Comparison of ENCODE assay signal across 18 cellular contexts in genomic region chr15:74426404-74427281, GRCh38. TPM values are rescaled to one million over a fixed set of nuclear protein-coding genes. Genes with fewer than 3 reads are reported as not detected.
DNase-seq lines count a peak whose midpoint lies in the region; ATAC-seq and TF ChIP-seq lines count a peak whose summit lies in the region.
"Had no signal": no experiment of that assay in that cellular context is flagged by ENCODE, and none has a peak within 500 bp of the region (broad histone marks: within the 10 kb centered on the region; RNA-seq: fewer than 3 reads in every experiment).

No MANE protein-coding gene starts in this region.

- in situ Hi-C loops in mammary epithelial cell (cut with MboI; ENCODE audit: low sequenced_read_pairs in 2 of 2), result no loop called here
- in situ Hi-C loops in SK-MEL-5 (cut with HindIII; ENCODE audit: low pct_unique_long_range_greater_than_20kb, low sequenced_read_pairs), result no loop called here

- no peak overlapping the region for H2AFZ ChIP-seq in mammary epithelial cell (ENCODE audit: low read depth, low read length)

- H3K4me2 ChIP-seq in mammary epithelial cell (ENCODE audit: insufficient read depth, low read depth, low read length), result no peak overlapping the region

- peaks cover 16% of the 10 kb centered on the region for H3K36me3 Mint-ChIP-seq in MCF 10A (ENCODE audit: insufficient read depth, unreplicated experiment)

- dilution Hi-C loops in mammary epithelial cell (cut with HindIII; ENCODE audit: low sequenced_read_pairs), result no loop called here

- H4K20me1 ChIP-seq in mammary epithelial cell (ENCODE audit: insufficient read depth, low read length), result no peaks in the 10 kb centered on the region

- POLR2A ChIA-PET in MCF 10A (lab: Yijun Ruan, JAX), result interaction anchor here (1.0 kb wide), 1 partner anchor 44 kb away, joined by 3 read pairs; no protein-coding TSS in a partner anchor

- peaks cover 94% of the 10 kb centered on the region for H3K79me2 ChIP-seq in mammary epithelial cell (ENCODE audit: insufficient read depth, low read length)

- H3K9me3 Mint-ChIP-seq in MCF 10A (ENCODE audit: unreplicated experiment), result no peaks in the 10 kb centered on the region
- H3K9me3 Mint-ChIP-seq: activated CD4-positive, alpha-beta memory T cell treated with anti-CD3 and anti-CD28 coated beads for 36 hours had no signal

- DNase-seq in mammary epithelial cell (peak; percentile 3), MCF 10A (ENCODE audit: unreplicated experiment) (no peak), SK-MEL-5 (ENCODE audit: low read depth, low spot score) (peak; percentile 83), epithelial cell of prostate (ENCODE audit: low read depth, low spot score) (no peak), substantia nigra (lab: John Stamatoyannopoulos, UW) (peak in 10 of 49 donors; percentile 6 to 57 (median 24)), AG20443 (ENCODE audit: low spot score) (no peak), islet precursor cell (no peak)
- DNase-seq: activated CD4-positive, alpha-beta memory T cell treated with anti-CD3 and anti-CD28 coated beads for 36 hours; activated gamma-delta T cell; brain microvascular endothelial cell; DMS 273 treated with DMSO at 0.1 percent for 48 hours; heart left ventricle; KG1; NCI-H1105; NCI-H2227 treated with DMSO at 0.1 percent for 48 hours; SHP77 treated with DMSO at 0.1 percent for 48 hours; small intestine had no signal

- CTCF ChIA-PET in mammary epithelial cell (lab: Charles Lee; ENCODE audit: low non-redundant PET) (no interaction called here), MCF 10A (lab: Yijun Ruan, JAX) (interaction anchor here (0.7 to 1.4 kb wide), 3 partner anchors 11 to 343 kb away, joined by 4 to 5 read pairs (median 4); no protein-coding TSS in a partner anchor)

- intact Hi-C loops in mammary epithelial cell (cut with micrococcal nuclease), result no loop called here
- intact Hi-C loops in MCF 10A (cut with micrococcal nuclease), result no loop called here

- H3K4me3 ChIP-seq in mammary epithelial cell (replicated peaks in 1 of 3; ENCODE audit: insufficient read depth in 1 of 3, low read depth in 2 of 3, low read length in 3 of 3), result no peak overlapping the region
- H3K4me3 ChIP-seq: heart left ventricle had no signal

- no peaks in the 10 kb centered on the region for H3K36me3 ChIP-seq in mammary epithelial cell (ENCODE audit: insufficient read depth, low read length)
- H3K36me3 ChIP-seq: brain microvascular endothelial cell, heart left ventricle had no signal

- ATAC-seq in HG02840 (IDR thresholded peaks at IDR 0.05; ENCODE audit: low FRiP score, unreplicated experiment), result no peak
- ATAC-seq: heart left ventricle had no signal

- no peaks in the 10 kb centered on the region for H3K27me3 ChIP-seq in mammary epithelial cell (ENCODE audit: insufficient read depth, low read length)
- H3K27me3 ChIP-seq: brain microvascular endothelial cell, heart left ventricle had no signal

- no TSS peak for BruUV-seq in mammary epithelial cell (replicated peaks; lab: Mats Ljungman, UMichigan)
- BruUV-seq in MCF 10A (replicated peaks; lab: Mats Ljungman, UMichigan), result no TSS peak

- no peak overlapping the region for H3K27ac Mint-ChIP-seq in MCF 10A (ENCODE audit: low read depth, unreplicated experiment)

- H3K4me3 Mint-ChIP-seq in MCF 10A (ENCODE audit: unreplicated experiment), result no peak overlapping the region
- H3K4me3 Mint-ChIP-seq: activated CD4-positive, alpha-beta memory T cell treated with anti-CD3 and anti-CD28 coated beads for 36 hours had no signal

- peaks cover 55% of the 10 kb centered on the region for H3K4me1 ChIP-seq in mammary epithelial cell (ENCODE audit: insufficient read depth, low read length)

- H3K9ac ChIP-seq in mammary epithelial cell (ENCODE audit: insufficient read depth, low read length), result no peak overlapping the region

- 88% methylated on average over 10 of the region's 10 CpGs for WGBS in mammary epithelial cell (ENCODE audit: low coverage, missing lambda C conversion rate)

- H3K4me1 Mint-ChIP-seq in MCF 10A (ENCODE audit: insufficient read depth, unreplicated experiment), result peaks cover 15% of the 10 kb centered on the region

- H3K27ac ChIP-seq in mammary epithelial cell (ENCODE audit: insufficient read depth, low read depth, low read length) (no peak overlapping the region), epithelial cell of prostate (peak overlapping the region; percentile 36), substantia nigra (ENCODE audit: low read depth, low read length, poor library complexity, severe bottlenecking) (peak overlapping the region; percentile 76)
- H3K27ac ChIP-seq: brain microvascular endothelial cell, heart left ventricle had no signal

- TF ChIP-seq CTCF in mammary epithelial cell (conservative IDR thresholded peaks at IDR 0.05 in 1 of 2, IDR thresholded peaks at IDR 0.05 in 1 of 2; ENCODE audit: extremely low read depth in 1 of 2, insufficient read depth in 1 of 2, low read depth in 1 of 2, low read length in 2 of 2) (no peak), MCF 10A (IDR thresholded peaks at IDR 0.05; ENCODE audit: unreplicated experiment) (no peak)

- H3K27me3 Mint-ChIP-seq in MCF 10A (ENCODE audit: insufficient read depth, unreplicated experiment), result no peaks in the 10 kb centered on the region
- H3K27me3 Mint-ChIP-seq: activated CD4-positive, alpha-beta memory T cell treated with anti-CD3 and anti-CD28 coated beads for 36 hours had no signal

- H3K9me3 ChIP-seq in mammary epithelial cell (replicated peaks; ENCODE audit: insufficient read depth, low read length), result no peaks in the 10 kb centered on the region
- H3K9me3 ChIP-seq: heart left ventricle had no signal

RNA-seq across cellular contexts. Expression of gene SEMA7A, which starts 7.1 kb away (rescaled TPM):
- 10 to 100 TPM in 1 of 2 donors, 1 to 10 TPM in 1; 4.2 to 17.5 TPM for total RNA-seq in mammary epithelial cell
- 10.0 TPM for polyA plus RNA-seq in mammary epithelial cell
- 10.5 TPM for polyA minus RNA-seq in mammary epithelial cell
- total RNA-seq in MCF 10A (2022), result 0.81 and 1.6 TPM in 2 replicates
- 15.5 and 20.9 TPM in 2 replicates for total RNA-seq in SK-MEL-5 (2014; rRNA removed; shearing (Covaris generic))
- 20.4 and 29.7 TPM in 2 replicates for polyA plus RNA-seq in SK-MEL-5 (2015; cell fraction: cytosol; rRNA removed)
- 13.8 and 24.2 TPM in 2 replicates for polyA plus RNA-seq in SK-MEL-5 (2015; cell fraction: nucleus; rRNA removed)

RNA-seq across cellular contexts. Expression of gene UBL7, which starts 34.3 kb away (rescaled TPM):
- total RNA-seq in mammary epithelial cell, result 10 to 100 TPM; 36.4 to 41.7 TPM
- 42.9 TPM for polyA plus RNA-seq in mammary epithelial cell
- polyA minus RNA-seq in mammary epithelial cell, result 43.0 TPM
- total RNA-seq in MCF 10A (2022), result 55.5 and 56.4 TPM in 2 replicates
- 87.2 and 88.9 TPM in 2 replicates for total RNA-seq in SK-MEL-5 (2014; rRNA removed; shearing (Covaris generic))
- 96.9 and 114 TPM in 2 replicates for polyA plus RNA-seq in SK-MEL-5 (2015; cell fraction: cytosol; rRNA removed)
- 28.9 and 32.1 TPM in 2 replicates for polyA plus RNA-seq in SK-MEL-5 (2015; cell fraction: nucleus; rRNA removed)

RNA-seq across cellular contexts. Expression of gene CYP11A1, which starts 59.2 kb away (rescaled TPM):
- total RNA-seq in mammary epithelial cell (1 to 10 TPM in 1 of 2 donors, not detected in 1; 2.3 TPM), MCF 10A (2022) (not detected in 2 replicates)
- not detected for polyA plus RNA-seq in mammary epithelial cell
- polyA minus RNA-seq in mammary epithelial cell, result not detected
- total RNA-seq in SK-MEL-5 (2014; rRNA removed; shearing (Covaris generic)), result not detected in 2 replicates
- polyA plus RNA-seq in SK-MEL-5 (2015; cell fraction: cytosol; rRNA removed), result 0.46 and 1.6 TPM in 2 replicates
- not detected in 2 replicates for polyA plus RNA-seq in SK-MEL-5 (2015; cell fraction: nucleus; rRNA removed)

Comparison
In these comparisons a context has a peak if more than half of its experiments do, and no peak if none do; other contexts are left out.
1. DNase-seq: peak in mammary epithelial cell (single experiment) and SK-MEL-5 (single experiment); none in MCF 10A (single experiment), epithelial cell of prostate (single experiment), AG20443 (single experiment) and islet precursor cell (single experiment).